ENCODE assay signal across 9 cellular contexts in the genomic region with DNA sequence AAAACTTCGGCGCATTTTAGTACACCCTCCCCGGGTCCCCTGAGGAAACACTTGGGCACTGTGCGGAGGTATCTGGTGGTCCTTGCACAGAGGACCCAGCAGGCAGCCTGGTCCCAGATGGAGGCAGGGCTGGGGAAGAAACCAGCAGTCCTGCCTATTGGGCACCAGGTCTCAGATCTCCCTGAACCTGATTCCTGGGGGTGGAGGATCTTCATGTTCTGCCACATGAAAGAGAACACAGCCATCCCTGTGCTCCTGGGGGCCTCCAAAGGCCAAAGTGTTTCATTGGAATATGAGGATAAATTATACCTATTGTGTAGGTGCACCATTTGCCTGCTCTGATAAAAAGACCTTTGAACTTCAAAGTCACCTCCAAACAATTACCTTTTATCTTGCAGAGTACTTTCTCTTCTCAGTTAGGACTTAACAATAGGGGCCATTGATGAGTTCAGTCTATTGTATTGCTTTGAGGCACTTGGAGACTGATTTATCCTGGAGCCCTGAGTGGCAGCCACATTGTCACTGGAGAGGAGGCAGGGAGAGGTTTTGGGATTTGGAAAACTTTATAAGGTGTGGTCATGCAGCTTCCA. TPM values are rescaled to one million over a fixed set of nuclear protein-coding genes. Genes with fewer than 3 reads are reported as not detected.
DNase-seq lines count a peak whose midpoint lies in the region; TF ChIP-seq lines count a peak whose summit lies in the region.
"Had no signal": no experiment of that assay in that cellular context is flagged by ENCODE, and none has a peak within 500 bp of the region (broad histone marks: within the 10 kb centered on the region; RNA-seq: fewer than 3 reads in every experiment).

No MANE protein-coding gene starts in this region.

- no peak for TF ChIP-seq POLR2A in testis (IDR thresholded peaks at IDR 0.05)

- H3K4me1 ChIP-seq in ACC112 (ENCODE audit: control insufficient read depth, insufficient read depth, low read length, unreplicated experiment) (peaks cover 32% of the 10 kb centered on the region), ascending aorta (peaks cover 8 to 14% of the 10 kb centered on the region in 2 donors), testis (peaks cover 18% of the 10 kb centered on the region)

- intact Hi-C loops in ascending aorta (cut with DNase I): loop anchor here (10.0 kb wide), 1 partner anchor 588 kb away; a partner anchor contains a TSS
- intact Hi-C loops in testis (cut with DNase I; ENCODE audit: low total_unique reads): no loop called here

- H3K4me3 Mint-ChIP-seq in mesothelial cell of epicardium: peak overlapping the region; percentile 83

- H3K9me3 ChIP-seq in ascending aorta (no peaks in the 10 kb centered on the region), testis (no peaks in the 10 kb centered on the region)
- H3K9me3 ChIP-seq: neutrophil had no signal

- no peaks in the 10 kb centered on the region for H3K9me3 Mint-ChIP-seq in mesothelial cell of epicardium

- H3K27ac ChIP-seq in ACC112 (ENCODE audit: low read depth, low read length): no peak overlapping the region
- H3K27ac ChIP-seq in ascending aorta: peak overlapping the region in 1 of 2 donors; percentile 93
- no peak overlapping the region for H3K27ac ChIP-seq in testis
- H3K27ac ChIP-seq: neutrophil had no signal

- 32 to 41% methylated on average over 4 of the region's 4 CpGs for WGBS in testis, 2 donors

- H3K36me3 ChIP-seq in ACC112 (ENCODE audit: insufficient read depth, low read length): peaks cover 8% of the 10 kb centered on the region
- peaks cover 3% of the 10 kb centered on the region for H3K36me3 ChIP-seq in H7 (replicated peaks; ENCODE audit: control insufficient read depth, insufficient read depth, low read length)
- peaks cover 0 to 4% of the 10 kb centered on the region in 2 donors for H3K36me3 ChIP-seq in ascending aorta
- no peaks in the 10 kb centered on the region for H3K36me3 ChIP-seq in testis (ENCODE audit: low read depth, missing control alignments)
- H3K36me3 ChIP-seq: neutrophil had no signal

- peaks cover 41% of the 10 kb centered on the region for H3K4me1 Mint-ChIP-seq in mesothelial cell of epicardium

- H3K27me3 ChIP-seq in ACC112 (ENCODE audit: insufficient read depth, low read length): no peaks in the 10 kb centered on the region
- H3K27me3 ChIP-seq in H7 (ENCODE audit: control insufficient read depth, insufficient read depth, low read length): no peaks in the 10 kb centered on the region
- no peaks in the 10 kb centered on the region for H3K27me3 ChIP-seq in ascending aorta
- no peaks in the 10 kb centered on the region for H3K27me3 ChIP-seq in testis

- H2AFZ ChIP-seq in ACC112 (ENCODE audit: low read length, unreplicated experiment): no peak overlapping the region

- no peaks in the 10 kb centered on the region for H3K27me3 Mint-ChIP-seq in mesothelial cell of epicardium (ENCODE audit: low read depth)

- peaks cover 70% of the 10 kb centered on the region for H3K79me2 ChIP-seq in ACC112 (ENCODE audit: control insufficient read depth, insufficient read depth, low read length, unreplicated experiment)

- peak overlapping the region; percentile 82 for H3K4me3 ChIP-seq in ACC112 (ENCODE audit: low read depth, low read length)
- H3K4me3 ChIP-seq in H7 (ENCODE audit: insufficient read depth, low read depth, low read length): no peak overlapping the region
- peak overlapping the region; percentile 91 to 93 for H3K4me3 ChIP-seq in ascending aorta
- H3K4me3 ChIP-seq in testis: no peak overlapping the region

- H3K27ac Mint-ChIP-seq in mesothelial cell of epicardium: peak overlapping the region; percentile 56

- peaks cover 22% of the 10 kb centered on the region for H3K36me3 Mint-ChIP-seq in mesothelial cell of epicardium

- peak; percentile 35 for DNase-seq in H7
- DNase-seq in ascending aorta (ENCODE audit: low spot score in 2 of 2): no peak
- DNase-seq in mesothelial cell of epicardium (ENCODE audit: low spot score in 2 of 2, unreplicated experiment in 2 of 2): no peak
- DNase-seq in nucleus accumbens (lab: John Stamatoyannopoulos, UW): no peak
- DNase-seq in activated gamma-delta T cell treated with Interleukin-2 at 50 U/mL for 16 hours: no peak
- DNase-seq in COLO668 (lab: John Stamatoyannopoulos, UW; ENCODE audit: unreplicated experiment): no peak
- no peak for DNase-seq in testis

- no peak for TF ChIP-seq CTCF in ascending aorta (IDR thresholded peaks at IDR 0.05)
- TF ChIP-seq CTCF in mesothelial cell of epicardium (IDR thresholded peaks at IDR 0.05; ENCODE audit: unreplicated experiment): no peak
- TF ChIP-seq CTCF in testis (IDR thresholded peaks at IDR 0.05): no peak

RNA-seq across cellular contexts. Expression of a gene that starts 1.8 kb away (rescaled TPM):
- 84.2 and 104 TPM in 2 replicates for total RNA-seq in H7 (2014; rRNA removed; shearing (Covaris generic))
- total RNA-seq in ascending aorta: 85.0 TPM
- total RNA-seq in mesothelial cell of epicardium: 183 to 190 TPM (median 189 TPM) in 3 replicates
- 10 to 100 TPM; 44.4 to 47.3 TPM for total RNA-seq in testis
- 82.6 TPM for polyA plus RNA-seq in testis (ENCODE audit: insufficient read depth, low read depth, low replicate concordance)

Comparison
In these comparisons a context has a peak if more than half of its experiments do, and no peak if none do; other contexts are left out.
1. H3K4me3 ChIP-seq: peak in ACC112 (single experiment) and ascending aorta (2 of 2); none in H7 (single experiment) and testis (0 of 2).